In genomic region chr17:78960945-78961344, GRCh38 we compare ENCODE assay signal across 15 cellular contexts. TPM values are rescaled to one million over a fixed set of nuclear protein-coding genes. Genes with fewer than 3 reads are reported as not detected.
A peak's percentile ranks its signal among the peaks of the same experiment; 100 is the strongest.
DNase-seq lines count a peak whose midpoint lies in the region; ATAC-seq and TF ChIP-seq lines count a peak whose summit lies in the region.
"Had no signal": no experiment of that assay in that cellular context is flagged by ENCODE, and none has a peak within 500 bp of the region (broad histone marks: within the 10 kb centered on the region; RNA-seq: fewer than 3 reads in every experiment).

No MANE protein-coding gene starts in this region.

- no peak for TF ChIP-seq CTCF in fibroblast of lung (conservative IDR thresholded peaks at IDR 0.05 in 1 of 2, IDR thresholded peaks at IDR 0.05 in 1 of 2; ENCODE audit: low read depth in 1 of 2, low read length in 2 of 2)
- no peak for TF ChIP-seq CTCF in lower lobe of right lung (IDR thresholded peaks at IDR 0.05)
- TF ChIP-seq CTCF in transverse colon (IDR thresholded peaks at IDR 0.05) = no peak
- TF ChIP-seq CTCF in activated CD8-positive, alpha-beta T cell treated with anti-CD3 and anti-CD28 coated beads for 36 hours (IDR thresholded peaks at IDR 0.05) = no peak

- POLR2A ChIA-PET in activated CD8-positive, alpha-beta T cell treated with anti-CD3 and anti-CD28 coated beads for 36 hours (lab: Charles Lee) = no interaction called here

- H3K27ac ChIP-seq in fibroblast of lung (ENCODE audit: insufficient read depth, low read length) (no peak overlapping the region), lower lobe of right lung (no peak overlapping the region), transverse colon (peak overlapping the region in 3 of 4 donors; percentile 16 to 48 (median 23))
- H3K27ac ChIP-seq: 22Rv1, spleen had no signal

- no peaks in the 10 kb centered on the region for H3K27me3 Mint-ChIP-seq in activated T-cell treated with anti-CD3 and anti-CD28 coated beads, Interleukin-2, amount 50 U/mL, for 72 hours (ENCODE audit: low read depth)
- H3K27me3 Mint-ChIP-seq in activated CD8-positive, alpha-beta T cell treated with anti-CD3 and anti-CD28 coated beads for 36 hours = no peaks in the 10 kb centered on the region

- H4K20me1 ChIP-seq in fibroblast of lung (ENCODE audit: control insufficient read depth, extremely low read depth, insufficient read depth, low read length) = no peaks in the 10 kb centered on the region

- peaks cover 10% of the 10 kb centered on the region for H3K4me1 ChIP-seq in fibroblast of lung (ENCODE audit: control insufficient read depth, extremely low read depth, insufficient read depth, low read length)
- H3K4me1 ChIP-seq in lower lobe of right lung = peaks cover 10% of the 10 kb centered on the region
- peaks cover 0 to 18% (median 9%) of the 10 kb centered on the region in 4 donors for H3K4me1 ChIP-seq in transverse colon

- CTCF ChIA-PET in activated CD8-positive, alpha-beta T cell treated with anti-CD3 and anti-CD28 coated beads for 36 hours (lab: Charles Lee) = interaction anchor here (2.0 to 4.4 kb wide), 2 partner anchors 11 to 96 kb away, joined by 8 to 15 read pairs; no protein-coding TSS in a partner anchor

- no peak overlapping the region for H3K27ac Mint-ChIP-seq in activated T-cell treated with anti-CD3 and anti-CD28 coated beads, Interleukin-2, amount 50 U/mL, for 72 hours
- no peak overlapping the region for H3K27ac Mint-ChIP-seq in activated CD8-positive, alpha-beta T cell treated with anti-CD3 and anti-CD28 coated beads for 36 hours
- H3K27ac Mint-ChIP-seq: stimulated activated effector memory CD8-positive, alpha-beta T cell treated with anti-CD3 and anti-CD28 coated beads, Interleukin-12 subunit alpha, Interleukin-12 subunit beta, amount 100 ng/mL, for 72 hours; T-helper 1 cell treated with Interleukin-12 subunit alpha and Interleukin-12 subunit beta and Interleukin-4 antibody, amounts not matched to agents 30 μg/mL and 1 μg/mL, for 36 hours; WTC11 had no signal

- H3K9ac ChIP-seq in fibroblast of lung (ENCODE audit: insufficient read depth, low read length) = no peak overlapping the region

- H3K27me3 ChIP-seq in fibroblast of lung (ENCODE audit: control insufficient read depth, insufficient read depth, low read length) (no peaks in the 10 kb centered on the region), lower lobe of right lung (ENCODE audit: low read depth) (no peaks in the 10 kb centered on the region), transverse colon (no peaks in the 10 kb centered on the region)
- H3K27me3 ChIP-seq: spleen had no signal

- whole genome bisulfite sequencing in transverse colon (ENCODE audit: low coverage in 1 of 2), 2 donors = 48 to 73% methylated on average over 2 to 6 of the region's 6 CpGs

- H3K79me2 ChIP-seq in fibroblast of lung (ENCODE audit: control insufficient read depth, insufficient read depth, low read length) = no peaks in the 10 kb centered on the region

- in situ Hi-C loops in transverse colon (cut with MboI; ENCODE audit: low pct_ligation_motif_present in 1 of 4, low pct_unique_long_range_greater_than_20kb in 1 of 4, low sequenced_read_pairs in 3 of 4) = no loop called here

- DNase-seq in NCI-H2171 treated with DMSO at 0.1 percent for 48 hours (lab: John Stamatoyannopoulos, UW) = peak; percentile 45
- DNase-seq in NCI-H2171 (lab: John Stamatoyannopoulos, UW) = no peak
- peak; percentile 31 to 69 for DNase-seq in fibroblast of lung (ENCODE audit: low read depth in 2 of 2)
- DNase-seq in lower lobe of right lung = peak; percentile 77
- DNase-seq in transverse colon = peak; percentile 22
- no peak for DNase-seq in activated T-cell treated with anti-CD3 and anti-CD28 coated beads, Interleukin-2, amount 50 U/mL, for 72 hours
- no peak for DNase-seq in activated CD8-positive, alpha-beta T cell treated with anti-CD3 and anti-CD28 coated beads for 36 hours
- no peak for DNase-seq in NCI-H1436 (lab: John Stamatoyannopoulos, UW)
- DNase-seq: activated CD8-positive, alpha-beta memory T cell treated with anti-CD3 and anti-CD28 coated beads for 24 hours; NCI-H1048; spleen had no signal

- intact Hi-C loops in lower lobe of right lung (cut with DNase I) (loop anchor here (10.0 kb wide), 1 partner anchor 96 kb away; no protein-coding TSS in a partner anchor), transverse colon (cut with DNase I; ENCODE audit: low total_unique reads) (no loop called here)
- intact Hi-C loops in activated CD8-positive, alpha-beta T cell treated with anti-CD3 and anti-CD28 coated beads for 36 hours (cut with micrococcal nuclease) = no loop called here

- no peaks in the 10 kb centered on the region for H3K9me3 Mint-ChIP-seq in activated T-cell treated with anti-CD3 and anti-CD28 coated beads, Interleukin-2, amount 50 U/mL, for 72 hours
- no peaks in the 10 kb centered on the region for H3K9me3 Mint-ChIP-seq in activated CD8-positive, alpha-beta T cell treated with anti-CD3 and anti-CD28 coated beads for 36 hours
- H3K9me3 Mint-ChIP-seq: stimulated activated effector memory CD8-positive, alpha-beta T cell treated with anti-CD3 and anti-CD28 coated beads, Interleukin-12 subunit alpha, Interleukin-12 subunit beta, amount 100 ng/mL, for 72 hours; T-helper 1 cell treated with Interleukin-12 subunit alpha and Interleukin-12 subunit beta and Interleukin-4 antibody, amounts not matched to agents 30 μg/mL and 1 μg/mL, for 36 hours; WTC11 had no signal

- H3K4me1 Mint-ChIP-seq in activated T-cell treated with anti-CD3 and anti-CD28 coated beads, Interleukin-2, amount 50 U/mL, for 72 hours (ENCODE audit: low read depth) = no peaks in the 10 kb centered on the region
- no peaks in the 10 kb centered on the region for H3K4me1 Mint-ChIP-seq in activated CD8-positive, alpha-beta T cell treated with anti-CD3 and anti-CD28 coated beads for 36 hours (ENCODE audit: low read depth)
- H3K4me1 Mint-ChIP-seq: WTC11 had no signal

- H3K36me3 ChIP-seq in fibroblast of lung (ENCODE audit: control insufficient read depth, insufficient read depth, low read length) = no peaks in the 10 kb centered on the region
- no peaks in the 10 kb centered on the region for H3K36me3 ChIP-seq in lower lobe of right lung
- H3K36me3 ChIP-seq in transverse colon = no peaks in the 10 kb centered on the region
- H3K36me3 ChIP-seq: spleen had no signal

- no peak overlapping the region for H3K4me3 ChIP-seq in fibroblast of lung (replicated peaks in 1 of 4; ENCODE audit: control extremely low read depth in 1 of 4, insufficient read depth in 1 of 4, low read depth in 3 of 4, low read length in 4 of 4)
- no peak overlapping the region for H3K4me3 ChIP-seq in lower lobe of right lung
- no peak overlapping the region for H3K4me3 ChIP-seq in transverse colon
- H3K4me3 ChIP-seq: spleen had no signal

- TF ChIP-seq POLR2A in transverse colon (IDR thresholded peaks at IDR 0.05) = no peak

- no peak for TF ChIP-seq EP300 in transverse colon (IDR thresholded peaks at IDR 0.05; ENCODE audit: low read depth)

- no peak overlapping the region for H2AFZ ChIP-seq in fibroblast of lung (ENCODE audit: low read length)

- no peaks in the 10 kb centered on the region for H3K9me3 ChIP-seq in fibroblast of lung (ENCODE audit: control insufficient read depth, insufficient read depth, low read depth, low read length)
- H3K9me3 ChIP-seq in lower lobe of right lung = no peaks in the 10 kb centered on the region
- H3K9me3 ChIP-seq in transverse colon = no peaks in the 10 kb centered on the region
- H3K9me3 ChIP-seq: spleen had no signal

- peak; percentile 90 to 91 for ATAC-seq in lower lobe of right lung
- ATAC-seq in activated T-cell treated with anti-CD3 and anti-CD28 coated beads, Interleukin-2, amount 50 U/mL, for 72 hours (replicated peaks in 1 of 2) = no peak
- ATAC-seq in activated CD8-positive, alpha-beta T cell treated with anti-CD3 and anti-CD28 coated beads for 36 hours = no peak
- ATAC-seq: stimulated activated effector memory CD8-positive, alpha-beta T cell treated with anti-CD3 and anti-CD28 coated beads, Interleukin-12 subunit alpha, Interleukin-12 subunit beta, amount 100 ng/mL, for 72 hours; WTC11 had no signal

- H3K4me3 Mint-ChIP-seq in activated T-cell treated with anti-CD3 and anti-CD28 coated beads, Interleukin-2, amount 50 U/mL, for 72 hours = no peak overlapping the region
- no peak overlapping the region for H3K4me3 Mint-ChIP-seq in activated CD8-positive, alpha-beta T cell treated with anti-CD3 and anti-CD28 coated beads for 36 hours
- H3K4me3 Mint-ChIP-seq: stimulated activated effector memory CD8-positive, alpha-beta T cell treated with anti-CD3 and anti-CD28 coated beads, Interleukin-12 subunit alpha, Interleukin-12 subunit beta, amount 100 ng/mL, for 72 hours; T-helper 1 cell treated with Interleukin-12 subunit alpha and Interleukin-12 subunit beta and Interleukin-4 antibody, amounts not matched to agents 30 μg/mL and 1 μg/mL, for 36 hours; WTC11 had no signal

- H3K36me3 Mint-ChIP-seq in activated T-cell treated with anti-CD3 and anti-CD28 coated beads, Interleukin-2, amount 50 U/mL, for 72 hours (ENCODE audit: insufficient read depth in 2 of 2) = no peaks in the 10 kb centered on the region
- no peaks in the 10 kb centered on the region for H3K36me3 Mint-ChIP-seq in activated CD8-positive, alpha-beta T cell treated with anti-CD3 and anti-CD28 coated beads for 36 hours (ENCODE audit: low read depth)
- H3K36me3 Mint-ChIP-seq: WTC11 had no signal

- no peak overlapping the region for H3K4me2 ChIP-seq in fibroblast of lung (ENCODE audit: extremely low read depth, insufficient read depth, low read length)

RNA-seq across cellular contexts. Expression of gene LGALS3BP, which starts 18.8 kb away (rescaled TPM):
- total RNA-seq in fibroblast of lung (320 and 387 TPM in 2 replicates), lower lobe of right lung (417 TPM), transverse colon (1,000 to 10,000 TPM in 2 of 4 donors, 100 to 1,000 TPM in 2; 796 to 1,440 (median 1,077) TPM)
- polyA plus RNA-seq in fibroblast of lung = 93.2 and 128 TPM in 2 replicates
- polyA plus RNA-seq in fibroblast of lung (2012) = 160 and 278 TPM in 2 replicates
- 166 and 363 TPM in 2 replicates for polyA minus RNA-seq in fibroblast of lung (ENCODE audit: low replicate concordance)
- total RNA-seq in activated T-cell treated with anti-CD3 and anti-CD28 coated beads, Interleukin-2, amount 50 U/mL, for 72 hours = 10 to 100 TPM; 23.1 to 28.2 TPM
- total RNA-seq in activated CD8-positive, alpha-beta T cell treated with anti-CD3 and anti-CD28 coated beads for 36 hours = 10 to 100 TPM; 41.4 to 50.8 TPM

RNA-seq across cellular contexts. Expression of gene TIMP2, which starts 35.8 kb away (rescaled TPM):
- total RNA-seq in fibroblast of lung (88.9 and 155 TPM in 2 replicates), lower lobe of right lung (260 TPM), transverse colon (10 to 100 TPM; 32.2 to 70.7 (median 54.6) TPM)
- polyA plus RNA-seq in fibroblast of lung = 607 and 745 TPM in 2 replicates
- polyA plus RNA-seq in fibroblast of lung (2012) = 667 and 999 TPM in 2 replicates
- polyA minus RNA-seq in fibroblast of lung (ENCODE audit: low replicate concordance) = 484 and 816 TPM in 2 replicates
- total RNA-seq in activated T-cell treated with anti-CD3 and anti-CD28 coated beads, Interleukin-2, amount 50 U/mL, for 72 hours = 1 to 10 TPM; 2.6 to 4.1 TPM
- total RNA-seq in activated CD8-positive, alpha-beta T cell treated with anti-CD3 and anti-CD28 coated beads for 36 hours = 1 to 10 TPM; 2.4 to 2.5 TPM

RNA-seq across cellular contexts. Expression of gene CANT1, which starts 48.6 kb away (rescaled TPM):
- total RNA-seq in fibroblast of lung (36.2 and 46.6 TPM in 2 replicates), lower lobe of right lung (54.4 TPM), transverse colon (100 to 1,000 TPM in 3 of 4 donors, 10 to 100 TPM in 1; 89.4 to 231 (median 138) TPM)
- 39.9 and 61.7 TPM in 2 replicates for polyA plus RNA-seq in fibroblast of lung
- 39.8 and 57.6 TPM in 2 replicates for polyA plus RNA-seq in fibroblast of lung (2012)
- 50.1 and 68.5 TPM in 2 replicates for polyA minus RNA-seq in fibroblast of lung (ENCODE audit: low replicate concordance)
- total RNA-seq in activated T-cell treated with anti-CD3 and anti-CD28 coated beads, Interleukin-2, amount 50 U/mL, for 72 hours = 10 to 100 TPM; 52.9 to 58.1 TPM
- total RNA-seq in activated CD8-positive, alpha-beta T cell treated with anti-CD3 and anti-CD28 coated beads for 36 hours = 10 to 100 TPM; 41.4 to 48.2 TPM

RNA-seq across cellular contexts. Expression of gene CEP295NL, which starts 57.9 kb away (rescaled TPM):
- total RNA-seq in fibroblast of lung (2.3 and 2.8 TPM in 2 replicates), lower lobe of right lung (5.5 TPM), transverse colon (1 to 10 TPM; 1.8 to 3.0 (median 2.5) TPM)
- 0.10 and 0.15 TPM in 2 replicates for polyA plus RNA-seq in fibroblast of lung
- polyA plus RNA-seq in fibroblast of lung (2012) = 0.15 and 0.35 TPM in 2 replicates
- polyA minus RNA-seq in fibroblast of lung (ENCODE audit: low replicate concordance) = 0.56 TPM in 1 of 2 replicates, not detected in the other
- total RNA-seq in activated T-cell treated with anti-CD3 and anti-CD28 coated beads, Interleukin-2, amount 50 U/mL, for 72 hours = under 1 TPM; 0.12 to 0.19 TPM
- under 1 TPM in 1 of 2 experiments, not detected in 1; 0.18 TPM for total RNA-seq in activated CD8-positive, alpha-beta T cell treated with anti-CD3 and anti-CD28 coated beads for 36 hours

Comparison
In these comparisons a context has a peak if more than half of its experiments do, and no peak if none do; other contexts are left out.
1. DNase-seq: peak in NCI-H2171 treated with DMSO at 0.1 percent for 48 hours (single experiment), fibroblast of lung (2 of 2), lower lobe of right lung (single experiment) and transverse colon (single experiment); none in NCI-H2171 (single experiment), activated T-cell treated with anti-CD3 and anti-CD28 coated beads, Interleukin-2, amount 50 U/mL, for 72 hours (0 of 2), activated CD8-positive, alpha-beta T cell treated with anti-CD3 and anti-CD28 coated beads for 36 hours (single experiment) and NCI-H1436 (single experiment).
2. H3K27ac ChIP-seq: peak in transverse colon (3 of 4); none in fibroblast of lung (single experiment) and lower lobe of right lung (single experiment).
3. ATAC-seq: peak in lower lobe of right lung (2 of 2); none in activated T-cell treated with anti-CD3 and anti-CD28 coated beads, Interleukin-2, amount 50 U/mL, for 72 hours (0 of 2) and activated CD8-positive, alpha-beta T cell treated with anti-CD3 and anti-CD28 coated beads for 36 hours (single experiment).
4. RNA of gene TIMP2, which starts 35.8 kb away (total RNA-seq): 260 TPM in lower lobe of right lung (single experiment), 88.9 to 155 TPM in fibroblast of lung and 32.2 to 70.7 TPM in transverse colon; 2.6 to 4.1 TPM in activated T-cell treated with anti-CD3 and anti-CD28 coated beads, Interleukin-2, amount 50 U/mL, for 72 hours and 2.4 to 2.5 TPM in activated CD8-positive, alpha-beta T cell treated with anti-CD3 and anti-CD28 coated beads for 36 hours; every median in the first group is over 4 times any median in the second.